In genomic region chr9:116594552-116594951, GRCh38 we compare ENCODE assay signal across 13 cellular contexts.
DNase-seq lines count a peak whose midpoint lies in the region; FAIRE-seq and TF ChIP-seq lines count a peak whose summit lies in the region.
"Had no signal": no experiment of that assay in that cellular context is flagged by ENCODE, and none has a peak within 500 bp of the region (broad histone marks: within the 10 kb centered on the region; RNA-seq: fewer than 3 reads in every experiment).

No MANE protein-coding gene starts in this region.

- no peak overlapping the region for H3K4me3 ChIP-seq in fibroblast of mammary gland (ENCODE audit: control insufficient read depth, low read depth, low read length)
- H3K4me3 ChIP-seq: Peyer's patch had no signal

- DNase-seq in activated CD4-positive, alpha-beta T cell treated with anti-CD3 and anti-CD28 coated beads for 48 hours, result peak; percentile 4
- DNase-seq in activated CD4-positive, alpha-beta T cell treated with anti-CD3 and anti-CD28 coated beads for 1 hour, result no peak
- peak; percentile 73 for DNase-seq in RCC 7860 (ENCODE audit: low spot score)
- peak; percentile 95 for DNase-seq in fibroblast of mammary gland (ENCODE audit: low read depth)
- peak; percentile 89 for DNase-seq in renal cortical epithelial cell (ENCODE audit: low read depth)
- no peak for DNase-seq in pons (ENCODE audit: low spot score)
- no peak for DNase-seq in stimulated activated CD4-positive, alpha-beta T cell treated with anti-CD3 and anti-CD28 coated beads, Interleukin-4, amount 100 ng/mL, for 24 hours
- DNase-seq in D721Med (ENCODE audit: insufficient read length, low spot score), result no peak
- DNase-seq: activated gamma-delta T cell treated with Interleukin-2 at 50 U/mL for 16 hours, AML-193, left cardiac atrium, NCI-H2029 treated with DMSO at 0.1 percent for 48 hours, Peyer's patch had no signal

- TF ChIP-seq CTCF in fibroblast of mammary gland (conservative IDR thresholded peaks at IDR 0.05; ENCODE audit: control insufficient read depth, insufficient read depth, low read depth, low read length), result no peak
- no peak for TF ChIP-seq CTCF in D721Med (IDR thresholded peaks at IDR 0.05; ENCODE audit: insufficient read depth, missing control alignments)

- FAIRE-seq in RCC 7860 (lab: Jason Lieb, UNC) (peak; percentile 69), D721Med (lab: Jason Lieb, UNC) (no peak)

Comparison
In these comparisons a context has a peak if more than half of its experiments do, and no peak if none do; other contexts are left out.
1. DNase-seq: peak in activated CD4-positive, alpha-beta T cell treated with anti-CD3 and anti-CD28 coated beads for 48 hours (single experiment), RCC 7860 (single experiment), fibroblast of mammary gland (single experiment) and renal cortical epithelial cell (single experiment); none in activated CD4-positive, alpha-beta T cell treated with anti-CD3 and anti-CD28 coated beads for 1 hour (single experiment), pons (single experiment), stimulated activated CD4-positive, alpha-beta T cell treated with anti-CD3 and anti-CD28 coated beads, Interleukin-4, amount 100 ng/mL, for 24 hours (single experiment) and D721Med (single experiment).